Comparison of ENCODE assay signal across 1 cellular context in genomic region chr14:68111733-68112270, GRCh38.
TF ChIP-seq lines count a peak whose summit lies in the region.

No MANE protein-coding gene starts in this region.

TF ChIP-seq in HEK293, 187 proteins besides CTCF, POLR2A, EP300 and RAD21 (continued from another document):
- TF ChIP-seq ZNF362 (tag by site-specific recombination; IDR thresholded peaks at IDR 0.05) (no peak), ZNF248 (tag by site-specific recombination; IDR thresholded peaks at IDR 0.05) (no peak), ZNF302 (tag by site-specific recombination; IDR thresholded peaks at IDR 0.05; ENCODE audit: low read depth) (no peak)
